ENCODE assay signal across 2 cellular contexts in the genomic region with DNA sequence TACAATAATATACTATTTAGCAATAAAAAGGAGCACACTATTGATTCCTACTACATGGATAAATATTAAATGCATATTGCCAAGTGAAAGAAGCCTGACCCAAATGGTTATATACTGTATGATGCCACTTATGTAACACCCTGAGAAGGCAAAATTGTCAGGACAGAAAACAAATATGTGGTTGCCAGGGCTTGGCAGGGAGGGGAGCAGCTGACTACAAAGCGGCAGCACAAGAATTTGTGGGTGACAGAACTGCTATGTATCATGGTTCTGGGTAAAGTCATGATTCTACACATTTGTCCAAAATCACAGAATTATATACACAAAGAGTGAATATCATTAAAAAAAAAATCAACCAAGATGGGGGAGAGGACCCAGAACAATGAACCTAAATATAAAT.
TF ChIP-seq lines count a peak whose summit lies in the region.

No MANE protein-coding gene starts in this region.

TF ChIP-seq in HepG2, 621 proteins besides CTCF, POLR2A, EP300 and RAD21:
- no peak for TF ChIP-seq RBM22 (optimal IDR thresholded peaks at IDR 0.05; ENCODE audit: low read length)
- TF ChIP-seq, protein P1, sequence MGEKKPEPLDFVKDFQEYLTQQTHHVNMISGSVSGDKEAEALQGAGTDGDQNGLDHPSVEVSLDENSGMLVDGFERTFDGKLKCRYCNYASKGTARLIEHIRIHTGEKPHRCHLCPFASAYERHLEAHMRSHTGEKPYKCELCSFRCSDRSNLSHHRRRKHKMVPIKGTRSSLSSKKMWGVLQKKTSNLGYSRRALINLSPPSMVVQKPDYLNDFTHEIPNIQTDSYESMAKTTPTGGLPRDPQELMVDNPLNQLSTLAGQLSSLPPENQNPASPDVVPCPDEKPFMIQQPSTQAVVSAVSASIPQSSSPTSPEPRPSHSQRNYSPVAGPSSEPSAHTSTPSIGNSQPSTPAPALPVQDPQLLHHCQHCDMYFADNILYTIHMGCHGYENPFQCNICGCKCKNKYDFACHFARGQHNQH (CRISPR knock-in tag; IDR thresholded peaks at IDR 0.05) = no peak
- no peak for TF ChIP-seq ZNF326 (CRISPR knock-in tag; IDR thresholded peaks at IDR 0.05; ENCODE audit: borderline replicate concordance)
- no peak for TF ChIP-seq ZNF746 (CRISPR knock-in tag; IDR thresholded peaks at IDR 0.05)
- no peak for TF ChIP-seq ZSCAN29 (CRISPR knock-in tag; conservative IDR thresholded peaks at IDR 0.05)
- TF ChIP-seq, protein P2, sequence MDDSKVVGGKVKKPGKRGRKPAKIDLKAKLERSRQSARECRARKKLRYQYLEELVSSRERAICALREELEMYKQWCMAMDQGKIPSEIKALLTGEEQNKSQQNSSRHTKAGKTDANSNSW (CRISPR knock-in tag; IDR thresholded peaks at IDR 0.05; ENCODE audit: borderline replicate concordance) = no peak
- TF ChIP-seq KLF13 (CRISPR knock-in tag; IDR thresholded peaks at IDR 0.05) = no peak
- no peak for TF ChIP-seq FOXK1 (CRISPR knock-in tag; IDR thresholded peaks at IDR 0.05; ENCODE audit: borderline replicate concordance, low read depth)
- TF ChIP-seq, protein P3, sequence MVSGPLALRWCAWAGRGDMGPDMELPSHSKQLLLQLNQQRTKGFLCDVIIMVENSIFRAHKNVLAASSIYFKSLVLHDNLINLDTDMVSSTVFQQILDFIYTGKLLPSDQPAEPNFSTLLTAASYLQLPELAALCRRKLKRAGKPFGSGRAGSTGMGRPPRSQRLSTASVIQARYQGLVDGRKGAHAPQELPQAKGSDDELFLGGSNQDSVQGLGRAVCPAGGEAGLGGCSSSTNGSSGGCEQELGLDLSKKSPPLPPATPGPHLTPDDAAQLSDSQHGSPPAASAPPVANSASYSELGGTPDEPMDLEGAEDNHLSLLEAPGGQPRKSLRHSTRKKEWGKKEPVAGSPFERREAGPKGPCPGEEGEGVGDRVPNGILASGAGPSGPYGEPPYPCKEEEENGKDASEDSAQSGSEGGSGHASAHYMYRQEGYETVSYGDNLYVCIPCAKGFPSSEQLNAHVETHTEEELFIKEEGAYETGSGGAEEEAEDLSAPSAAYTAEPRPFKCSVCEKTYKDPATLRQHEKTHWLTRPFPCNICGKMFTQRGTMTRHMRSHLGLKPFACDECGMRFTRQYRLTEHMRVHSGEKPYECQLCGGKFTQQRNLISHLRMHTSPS (CRISPR knock-in tag; IDR thresholded peaks at IDR 0.05; ENCODE audit: low read depth) = no peak
- no peak for TF ChIP-seq PHF5A (CRISPR knock-in tag; IDR thresholded peaks at IDR 0.05; ENCODE audit: low read depth, unreplicated experiment)
- TF ChIP-seq GABPB1 (CRISPR knock-in tag; IDR thresholded peaks at IDR 0.05) = no peak
- no peak for TF ChIP-seq PTBP1 (IDR thresholded peaks at IDR 0.05; ENCODE audit: low read depth, low read length, poor library complexity, severe bottlenecking)
- no peak for TF ChIP-seq RFX1 (IDR thresholded peaks at IDR 0.05)
- no peak for TF ChIP-seq POLR2AphosphoS5 (IDR thresholded peaks at IDR 0.05; ENCODE audit: low read depth, low read length)
- no peak for TF ChIP-seq HIVEP1 (CRISPR knock-in tag; IDR thresholded peaks at IDR 0.05)
- no peak for TF ChIP-seq NFIC (IDR thresholded peaks at IDR 0.05; ENCODE audit: low read length)
- no peak for TF ChIP-seq YY1 (IDR thresholded peaks at IDR 0.05; ENCODE audit: insufficient read depth, insufficient replicate concordance, low read depth, low read length)

TF ChIP-seq in HEK293T, 16 proteins besides CTCF, POLR2A, EP300 and RAD21:
- no peak for TF ChIP-seq ARNT (IDR thresholded peaks at IDR 0.05)
- TF ChIP-seq SP1 (IDR thresholded peaks at IDR 0.05) = no peak
- no peak for TF ChIP-seq LEF1 (IDR thresholded peaks at IDR 0.05; ENCODE audit: borderline replicate concordance)
- no peak for TF ChIP-seq BHLHE40 (IDR thresholded peaks at IDR 0.05; ENCODE audit: borderline replicate concordance)
- TF ChIP-seq SUZ12 (IDR thresholded peaks at IDR 0.05) = no peak
- no peak for TF ChIP-seq ELF4 (IDR thresholded peaks at IDR 0.05)
- TF ChIP-seq TARDBP (IDR thresholded peaks at IDR 0.05) = no peak
- no peak for TF ChIP-seq ZNF384 (IDR thresholded peaks at IDR 0.05)
- no peak for TF ChIP-seq FOXK2 (IDR thresholded peaks at IDR 0.05)
- no peak for TF ChIP-seq FOXA1 (IDR thresholded peaks at IDR 0.05)
